In the genomic region with DNA sequence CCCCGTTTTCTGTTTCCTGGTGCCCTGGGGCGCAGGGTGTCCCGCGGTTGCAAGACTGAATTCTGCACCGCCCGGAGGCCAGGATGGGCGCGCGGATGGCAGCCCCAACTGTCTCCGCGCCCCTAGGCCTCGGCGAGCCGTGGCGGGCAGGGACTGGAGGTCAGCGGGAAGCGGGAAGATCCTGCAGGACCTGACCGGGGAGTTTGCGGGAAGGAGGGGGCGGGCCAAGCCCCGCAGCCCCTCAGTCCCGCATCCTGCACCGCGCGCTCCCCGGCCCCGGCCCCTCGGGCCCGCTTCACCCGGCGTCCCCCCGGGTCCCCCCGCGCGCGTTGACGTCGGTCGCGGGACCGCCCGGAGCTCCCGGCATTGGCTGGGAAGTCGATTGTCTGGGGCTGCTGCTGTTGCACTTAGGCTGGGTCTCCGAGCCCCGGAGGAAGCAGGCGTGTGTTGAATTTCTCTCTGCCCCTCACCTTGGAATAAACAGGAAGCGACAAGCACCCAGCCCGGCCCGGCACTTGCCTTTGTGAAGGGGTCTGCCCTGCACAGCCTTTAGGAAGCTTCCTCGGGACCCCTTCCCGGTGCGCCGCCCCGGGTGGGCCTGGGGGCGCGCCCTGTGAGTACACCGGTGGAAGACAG, we compare ENCODE assay signal across 8 cellular contexts. TPM values are rescaled to one million over a fixed set of nuclear protein-coding genes. Genes with fewer than 3 reads are reported as not detected.
DNase-seq lines count a peak whose midpoint lies in the region; ATAC-seq and TF ChIP-seq lines count a peak whose summit lies in the region.

A gene (plus strand): TSS at position 385 of the 636 bp plus-strand sequence.

- TF ChIP-seq CTCF in GM10266 (IDR thresholded peaks at IDR 0.05; ENCODE audit: control insufficient read depth, insufficient read depth, low read depth, missing control alignments) (no peak), ovary (IDR thresholded peaks at IDR 0.05) (no peak)

- H3K27me3 ChIP-seq in ovary, result no peaks in the 10 kb centered on the region

- peaks cover 6% of the 10 kb centered on the region for H3K4me1 ChIP-seq in ovary (ENCODE audit: insufficient read depth)

- TF ChIP-seq EP300 in ovary (IDR thresholded peaks at IDR 0.05), result no peak

- DNase-seq in GM10266 (ENCODE audit: extremely low spot score) (peak; percentile 57), NCI-H748 treated with DMSO at 0.1 percent for 48 hours (lab: John Stamatoyannopoulos, UW) (peak; percentile 37), Right ventricle myocardium superior (peak; percentile 72), ovary (peak in 3 of 5 donors; percentile 39 to 48 (median 44)), dedifferentiated amniotic fluid mesenchymal stem cell (ENCODE audit: extremely low spot score) (no peak)
- DNase-seq in activated effector memory CD4-positive, alpha-beta T cell treated with anti-CD3 and anti-CD28 coated beads, Interleukin-2, amount 50 U/mL, for 16 hours, result peak; percentile 74

- ATAC-seq in Right ventricle myocardium superior (ENCODE audit: poor library complexity), result peak; percentile 40
- no peak for ATAC-seq in GM19395 (IDR thresholded peaks at IDR 0.05; ENCODE audit: unreplicated experiment)
- ATAC-seq in HG03108 (IDR thresholded peaks at IDR 0.05; ENCODE audit: unreplicated experiment), result no peak

- no peaks in the 10 kb centered on the region for H3K36me3 ChIP-seq in ovary

- H3K9me3 ChIP-seq in ovary, result no peaks in the 10 kb centered on the region

- intact Hi-C loops in Right ventricle myocardium superior (cut with DNase I), result loop anchor here (5.0 kb wide), 3 partner anchors 159 to 409 kb away; no protein-coding TSS in a partner anchor
- intact Hi-C loops in ovary (cut with DNase I), result loop anchor here in 2 of 4 donors (5.0 to 10.0 kb wide), 4 partner anchors 166 to 416 kb away; no protein-coding TSS in a partner anchor

- WGBS in ovary, 3 donors, result 0 to 2% (median 1%) methylated on average over 46 to 58 of the region's 58 CpGs

- peak within 1 kb of the TSS; percentile 16 to 44 for H3K27ac ChIP-seq in ovary

- TF ChIP-seq POLR2A in ovary (IDR thresholded peaks at IDR 0.05), result no peak

- H3K4me3 ChIP-seq in ovary, result peak within 1 kb of the TSS; percentile 66

RNA-seq across cellular contexts. Expression of the gene that starts here (rescaled TPM):
- total RNA-seq in Right ventricle myocardium superior (29.3 TPM), ovary (10 to 100 TPM in 4 of 7 donors, 1 to 10 TPM in 3; 4.1 to 31.6 (median 10.5) TPM)
- 1 to 10 TPM; 2.3 to 8.3 TPM for polyA plus RNA-seq in ovary
